11 cellular contexts compared by ENCODE assay signal in the genomic region with DNA sequence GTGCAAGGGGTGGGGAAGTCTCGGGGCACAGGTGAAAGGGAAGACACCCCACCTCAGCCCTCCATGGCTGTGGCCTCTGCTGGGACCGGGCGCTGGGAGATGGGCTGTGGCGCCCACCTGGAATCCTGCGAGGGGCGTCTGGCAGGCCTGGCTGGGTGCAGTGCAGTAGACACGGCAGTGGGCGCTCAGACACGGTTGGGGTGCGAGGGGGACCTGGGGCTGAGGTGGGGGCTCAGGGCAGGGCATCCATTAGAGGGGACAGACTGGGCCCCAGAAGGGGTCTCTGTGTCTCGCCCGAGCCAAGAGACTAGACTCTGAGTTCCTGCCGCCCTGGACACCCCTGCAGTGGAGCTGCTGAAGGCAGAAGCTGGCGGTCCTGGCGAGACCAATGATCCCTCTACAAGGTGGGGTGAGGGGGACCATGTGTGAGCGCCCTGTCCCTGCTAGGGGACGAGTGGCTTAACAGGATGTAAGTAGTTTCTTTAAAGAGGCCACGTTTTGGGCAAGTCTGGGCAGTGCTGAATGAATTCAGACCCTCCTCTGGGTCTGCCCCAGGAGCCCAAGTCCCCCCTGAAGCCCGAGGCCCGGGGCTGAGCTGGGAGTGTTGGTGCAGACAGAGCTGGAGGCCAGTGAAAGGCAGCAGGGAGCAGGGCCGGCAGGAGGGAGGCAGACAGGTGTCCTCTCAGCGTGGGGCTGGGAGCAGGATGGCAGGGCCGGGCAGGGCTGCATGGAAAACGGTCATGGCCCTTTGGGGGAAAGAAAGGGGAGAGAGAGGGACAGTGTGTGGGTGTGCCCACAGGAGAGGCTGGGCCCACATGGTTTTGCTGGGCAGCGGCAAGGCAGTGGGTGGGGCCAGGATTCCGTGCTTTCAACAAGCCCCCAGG. TPM values are rescaled to one million over a fixed set of nuclear protein-coding genes. Genes with fewer than 3 reads are reported as not detected.
DNase-seq lines count a peak whose midpoint lies in the region; ATAC-seq and TF ChIP-seq lines count a peak whose summit lies in the region.
"Had no signal": no experiment of that assay in that cellular context is flagged by ENCODE, and none has a peak within 500 bp of the region (broad histone marks: within the 10 kb centered on the region; RNA-seq: fewer than 3 reads in every experiment).

No MANE protein-coding gene starts in this region.

- no peak overlapping the region for H3K23ac ChIP-seq in H9 (ENCODE audit: insufficient read length, low read depth, low read length)

- CTCF ChIA-PET in WTC11 (lab: Charles Lee): interaction anchor here (1.3 to 1.8 kb wide), 4 partner anchors 27 to 54 kb away, joined by 4 to 8 read pairs (median 6); no protein-coding TSS in a partner anchor

- no peak overlapping the region for H4K91ac ChIP-seq in H9 (ENCODE audit: insufficient read length, low read depth, low read length)

- H3K9ac ChIP-seq in H9 (ENCODE audit: extremely low read depth, insufficient read length, low read length) (no peak overlapping the region), smooth muscle cell (ENCODE audit: low read depth) (peak overlapping the region; percentile 71)

- H3K27ac ChIP-seq in H9 (ENCODE audit: insufficient read length, low read depth, low read length) (no peak overlapping the region), hepatocyte (peak overlapping the region; percentile 81), smooth muscle cell (ENCODE audit: low read depth) (peak overlapping the region; percentile 86)

- H2AK5ac ChIP-seq in H9 (ENCODE audit: insufficient read length, low read length): no peak overlapping the region

- no peak overlapping the region for H4K8ac ChIP-seq in H9 (replicated peaks; ENCODE audit: insufficient read length, low read depth, low read length)

- H3K4me2 ChIP-seq in H9 (ENCODE audit: insufficient read depth, insufficient read length, low read length) (no peak overlapping the region), hepatocyte (peak overlapping the region; percentile 55), smooth muscle cell (peak overlapping the region; percentile 80)

- POLR2A ChIA-PET in WTC11 (lab: Charles Lee): no interaction called here

- no peak overlapping the region for H3K4me3 ChIP-seq in hepatocyte
- no peak overlapping the region for H3K4me3 ChIP-seq in smooth muscle cell

- TF ChIP-seq CTCF in H9 (conservative IDR thresholded peaks at IDR 0.05) (no peak), WTC11 (IDR thresholded peaks at IDR 0.05) (no peak), hepatocyte (IDR thresholded peaks at IDR 0.05; ENCODE audit: poor library complexity) (no peak), smooth muscle cell (IDR thresholded peaks at IDR 0.05; ENCODE audit: borderline replicate concordance, insufficient read depth, poor library complexity, severe bottlenecking) (no peak), natural killer cell (IDR thresholded peaks at IDR 0.05) (no peak)

- H3K79me2 ChIP-seq in H9 (ENCODE audit: insufficient read depth, low read length) (no peaks in the 10 kb centered on the region), hepatocyte (no peaks in the 10 kb centered on the region), smooth muscle cell (ENCODE audit: low read depth) (no peaks in the 10 kb centered on the region)

- no peak overlapping the region for H3K4ac ChIP-seq in H9 (ENCODE audit: low read depth, low read length)

- no peak overlapping the region for H2BK120ac ChIP-seq in H9 (ENCODE audit: low read depth, low read length, poor library complexity, severe bottlenecking)

- H3K4me3 Mint-ChIP-seq in H9 (peak overlapping the region; percentile 47 to 55; a peak in 2 of 5 replicates), WTC11 (no peak overlapping the region), natural killer cell (no peak overlapping the region)
- H3K4me3 Mint-ChIP-seq: activated T-helper 1 cell treated with anti-CD3 and anti-CD28 coated beads, Interleukin-12 subunit alpha, Interleukin-12 subunit beta, Interleukin-2, Interleukin-4 antibody, amounts not matched to agents 30 ng/mL and 10 ng/mL and 1 ng/mL, durations not matched to agents 14 hours and 24 hours and 36 hours had no signal

- no peaks in the 10 kb centered on the region for H3K23me2 ChIP-seq in H9 (ENCODE audit: insufficient read length, low read depth, low read length, poor library complexity, severe bottlenecking)

- H3K27me3 Mint-ChIP-seq in H9 (ENCODE audit: low read depth) (peaks cover 3% of the 10 kb centered on the region), WTC11 (ENCODE audit: low read depth) (peaks cover 9% of the 10 kb centered on the region), natural killer cell (ENCODE audit: low read depth in 2 of 2) (peaks cover 0 to under 1% of the 10 kb centered on the region in 2 donors)

- H4K20me1 ChIP-seq in H9 (ENCODE audit: control insufficient read depth, insufficient read depth, insufficient read length) (no peaks in the 10 kb centered on the region), hepatocyte (ENCODE audit: insufficient read depth, poor library complexity, severe bottlenecking) (no peaks in the 10 kb centered on the region), smooth muscle cell (ENCODE audit: low read depth) (no peaks in the 10 kb centered on the region)

- H3K14ac ChIP-seq in H9 (ENCODE audit: insufficient read depth, low read length): peak overlapping the region; percentile 78

- peak overlapping the region; percentile 86 for H3K18ac ChIP-seq in H9 (ENCODE audit: insufficient read length, low read depth, low read length)

- no peaks in the 10 kb centered on the region for H3K9me3 ChIP-seq in H9 (ENCODE audit: control insufficient read depth, low read depth, low read length)
- H3K9me3 ChIP-seq in hepatocyte (ENCODE audit: low read depth): no peaks in the 10 kb centered on the region
- H3K9me3 ChIP-seq in smooth muscle cell (replicated peaks; ENCODE audit: low read depth): no peaks in the 10 kb centered on the region

- H3K9me2 ChIP-seq in hepatocyte (replicated peaks; ENCODE audit: insufficient read depth): no peaks in the 10 kb centered on the region

- no peak overlapping the region for H3T11ph ChIP-seq in H9 (ENCODE audit: low read length)

- H3K56ac ChIP-seq in H9 (ENCODE audit: insufficient read length, low read depth, low read length): no peak overlapping the region

- H3K36me3 ChIP-seq in hepatocyte (replicated peaks; ENCODE audit: insufficient read depth, low read depth) (no peaks in the 10 kb centered on the region), smooth muscle cell (ENCODE audit: low read depth) (no peaks in the 10 kb centered on the region)

- H4K5ac ChIP-seq in H9 (ENCODE audit: insufficient read length, low read depth, low read length): no peak overlapping the region

- H2BK12ac ChIP-seq in H9 (ENCODE audit: insufficient read length, low read depth, low read length): no peak overlapping the region

- H2BK20ac ChIP-seq in H9 (ENCODE audit: low read depth, low read length, poor library complexity, severe bottlenecking): no peak overlapping the region

- no peak overlapping the region for H2AFZ ChIP-seq in H9 (ENCODE audit: low read length)
- peak overlapping the region; percentile 13 for H2AFZ ChIP-seq in hepatocyte
- peak overlapping the region; percentile 87 for H2AFZ ChIP-seq in smooth muscle cell (ENCODE audit: low read depth)

- H3K4me1 ChIP-seq in H9 (ENCODE audit: insufficient read depth, low read length) (peaks cover 9% of the 10 kb centered on the region; the same call in 1 of the 2 replicates), hepatocyte (ENCODE audit: insufficient read depth) (peaks cover 6% of the 10 kb centered on the region), smooth muscle cell (ENCODE audit: low read depth) (peaks cover 15% of the 10 kb centered on the region)

- H3K4me1 Mint-ChIP-seq in H9 (peaks cover 33 to 37% of the 10 kb centered on the region in 2 experiments), WTC11 (peaks cover 18% of the 10 kb centered on the region), natural killer cell (peaks cover 11 to 20% of the 10 kb centered on the region in 2 donors)

- H3K36me3 Mint-ChIP-seq in H9 (ENCODE audit: insufficient read depth in 1 of 3, low read depth in 3 of 3) (peaks cover 1 to 7% (median 5%) of the 10 kb centered on the region in 3 experiments; a peak in 4 of 7 replicates), WTC11 (no peaks in the 10 kb centered on the region), natural killer cell (no peaks in the 10 kb centered on the region)

- no peak overlapping the region for H2BK15ac ChIP-seq in H9 (ENCODE audit: low read depth, low read length)

- peaks cover 4% of the 10 kb centered on the region for H3F3A ChIP-seq in smooth muscle cell (ENCODE audit: low read depth)

- no peaks in the 10 kb centered on the region for H3K79me1 ChIP-seq in H9 (ENCODE audit: insufficient read depth, low read depth, low read length, poor library complexity, severe bottlenecking)

- no peak overlapping the region for H2BK5ac ChIP-seq in H9 (ENCODE audit: insufficient read length, low read length)

- H3K27me3 ChIP-seq in H9 (ENCODE audit: insufficient read depth, low read length) (no peaks in the 10 kb centered on the region), hepatocyte (no peaks in the 10 kb centered on the region), smooth muscle cell (ENCODE audit: low read depth) (no peaks in the 10 kb centered on the region)

- H3K27ac Mint-ChIP-seq in H9: peak overlapping the region; percentile 83 to 99 (median 99); a peak in 6 of 7 replicates
- H3K27ac Mint-ChIP-seq in WTC11: peak overlapping the region; percentile 93
- H3K27ac Mint-ChIP-seq in natural killer cell: peak overlapping the region in 1 of 2 donors; percentile 45
- H3K27ac Mint-ChIP-seq: activated T-helper 1 cell treated with anti-CD3 and anti-CD28 coated beads, Interleukin-12 subunit alpha, Interleukin-12 subunit beta, Interleukin-2, Interleukin-4 antibody, amounts not matched to agents 30 ng/mL and 10 ng/mL and 1 ng/mL, durations not matched to agents 14 hours and 24 hours and 36 hours had no signal

- ATAC-seq in WTC11 (peak; percentile 7), GM21447 (IDR thresholded peaks at IDR 0.05; ENCODE audit: unreplicated experiment) (no peak), natural killer cell (no peak)

- peak; percentile 37 for DNase-seq in H9
- DNase-seq in WTC11 (ENCODE audit: low spot score): no peak
- no peak for DNase-seq in hepatocyte (ENCODE audit: low spot score)
- no peak for DNase-seq in smooth muscle cell (lab: John Stamatoyannopoulos, UW; ENCODE audit: unreplicated experiment)
- DNase-seq in NCI-H226: no peak
- DNase-seq in RPMI8226: no peak
- DNase-seq in natural killer cell: no peak
- DNase-seq: NCI-H446 treated with DMSO at 0.1 percent for 48 hours, T-helper 9 cell had no signal

- no CpG with 5 or more reads among the region's 26 CpGs for WGBS in H9 (ENCODE audit: extremely low coverage, insufficient read length, low lambda C conversion rate)
- 79% methylated on average over 22 of the region's 26 CpGs for WGBS in hepatocyte (ENCODE audit: low lambda C conversion rate, missing lambda C conversion rate)
- 86% methylated on average over 23 of the region's 26 CpGs for WGBS in smooth muscle cell (ENCODE audit: low lambda C conversion rate)

- H3K9me3 Mint-ChIP-seq in H9: no peaks in the 10 kb centered on the region; a peak in 1 of 5 replicates
- H3K9me3 Mint-ChIP-seq in WTC11: no peaks in the 10 kb centered on the region
- H3K9me3 Mint-ChIP-seq in natural killer cell: no peaks in the 10 kb centered on the region
- H3K9me3 Mint-ChIP-seq: activated T-helper 1 cell treated with anti-CD3 and anti-CD28 coated beads, Interleukin-12 subunit alpha, Interleukin-12 subunit beta, Interleukin-2, Interleukin-4 antibody, amounts not matched to agents 30 ng/mL and 10 ng/mL and 1 ng/mL, durations not matched to agents 14 hours and 24 hours and 36 hours had no signal

- intact Hi-C loops in natural killer cell (cut with micrococcal nuclease): no loop called here

RNA-seq across cellular contexts. Expression of gene HS6ST1, which starts 57.2 kb away (rescaled TPM):
- 58.9 and 60.2 TPM in 2 replicates for total RNA-seq in H9 (2021)
- total RNA-seq in WTC11 (2021): 50.3 to 55.5 TPM (median 55.1 TPM) in 3 replicates
- total RNA-seq in hepatocyte: 35.7 and 48.3 TPM in 2 replicates
- polyA plus RNA-seq in hepatocyte: 34.9 and 46.7 TPM in 2 replicates
- 9.3 and 11.3 TPM in 2 replicates for total RNA-seq in smooth muscle cell
- 13.0 and 17.6 TPM in 2 replicates for polyA plus RNA-seq in smooth muscle cell
- 10 to 100 TPM; 18.9 to 35.9 (median 28.8) TPM for total RNA-seq in natural killer cell

Comparison
In these comparisons a context has a peak if more than half of its experiments do, and no peak if none do; other contexts are left out.
1. H3K4me3 Mint-ChIP-seq: peak in H9 (2 of 2); none in WTC11 (single experiment) and natural killer cell (single experiment).